Comparison of ENCODE assay signal across 12 cellular contexts in genomic region chr12:12482959-12483358, GRCh38.
DNase-seq lines count a peak whose midpoint lies in the region; ATAC-seq and TF ChIP-seq lines count a peak whose summit lies in the region.
"Had no signal": no experiment of that assay in that cellular context is flagged by ENCODE, and none has a peak within 500 bp of the region (broad histone marks: within the 10 kb centered on the region; RNA-seq: fewer than 3 reads in every experiment).

No MANE protein-coding gene starts in this region.

- no peak for DNase-seq in T-cell
- no peak for DNase-seq in naive thymus-derived CD4-positive, alpha-beta T cell
- no peak for DNase-seq in brain microvascular endothelial cell
- DNase-seq in NCI-H1694 treated with DMSO at 0.1 percent for 48 hours (lab: John Stamatoyannopoulos, UW): no peak
- DNase-seq: activated gamma-delta T cell, GM23248, NCI-H2029 treated with DMSO at 0.1 percent for 48 hours had no signal

- peaks cover 0 to 16% (median 4%) of the 10 kb centered on the region in 3 experiments for H3K36me3 ChIP-seq in naive thymus-derived CD4-positive, alpha-beta T cell (ENCODE audit: control insufficient read depth in 2 of 3, insufficient read depth in 3 of 3, low read length in 3 of 3)
- H3K36me3 ChIP-seq in brain microvascular endothelial cell (replicated peaks): peaks cover 2% of the 10 kb centered on the region

- H3K9me3 Mint-ChIP-seq in T-cell: no peaks in the 10 kb centered on the region
- H3K9me3 Mint-ChIP-seq in naive thymus-derived CD4-positive, alpha-beta T cell: no peaks in the 10 kb centered on the region

- peaks cover 25 to 26% of the 10 kb centered on the region in 2 donors for H3K4me1 ChIP-seq in naive thymus-derived CD4-positive, alpha-beta T cell (ENCODE audit: control insufficient read depth in 2 of 2, insufficient read depth in 2 of 2, low read length in 2 of 2)

- H3K27ac Mint-ChIP-seq in T-cell: peak overlapping the region; percentile 98 to 99
- H3K27ac Mint-ChIP-seq in naive thymus-derived CD4-positive, alpha-beta T cell: peak overlapping the region; percentile 94 to 99 (median 96)

- in situ Hi-C loops in brain microvascular endothelial cell (cut with HindIII; ENCODE audit: low pct_ligation_motif_present, low sequenced_read_pairs): no loop called here

- peaks cover 37 to 80% (median 79%) of the 10 kb centered on the region in 3 donors for H3K4me1 Mint-ChIP-seq in T-cell
- H3K4me1 Mint-ChIP-seq in naive thymus-derived CD4-positive, alpha-beta T cell: peaks cover 13 to 64% (median 49%) of the 10 kb centered on the region in 7 donors

- ATAC-seq in GM18517 (IDR thresholded peaks at IDR 0.05; ENCODE audit: unreplicated experiment) (peak; percentile 55), GM21447 (IDR thresholded peaks at IDR 0.05; ENCODE audit: unreplicated experiment) (peak; percentile 55), T-cell (replicated peaks in 1 of 4) (no peak), GM19328 (IDR thresholded peaks at IDR 0.05; ENCODE audit: unreplicated experiment) (no peak), HG03045 (IDR thresholded peaks at IDR 0.05; ENCODE audit: unreplicated experiment) (no peak)
- no peak for ATAC-seq in naive thymus-derived CD4-positive, alpha-beta T cell

- H3K27me3 Mint-ChIP-seq in T-cell: no peaks in the 10 kb centered on the region
- no peaks in the 10 kb centered on the region for H3K27me3 Mint-ChIP-seq in naive thymus-derived CD4-positive, alpha-beta T cell

- intact Hi-C loops in naive thymus-derived CD4-positive, alpha-beta T cell (cut with micrococcal nuclease): loop anchor here (1.0 to 10.0 kb wide), 19 partner anchors 9 to 619 kb away; partner anchors contain the start of genes GPR19 (in 2 of the 2), CDKN1B (in 1 of the 2), CREBL2 (in 1 of the 2) and DUSP16 (in 1 of the 2)

- H3K4me3 ChIP-seq in naive thymus-derived CD4-positive, alpha-beta T cell (ENCODE audit: low read length): peak overlapping the region; percentile 27
- no peak overlapping the region for H3K4me3 ChIP-seq in brain microvascular endothelial cell (ENCODE audit: low read depth, low read length)
- H3K4me3 ChIP-seq: GM23248, thoracic aorta had no signal

- CTCF ChIA-PET in T-cell (lab: Charles Lee): interaction anchor here (0.8 to 2.8 kb wide), 6 partner anchors 17 to 254 kb away, joined by 3 to 13 read pairs (median 7); no protein-coding TSS in a partner anchor
- CTCF ChIA-PET in naive thymus-derived CD4-positive, alpha-beta T cell (lab: Charles Lee): interaction anchor here (0.6 to 1.5 kb wide), 3 partner anchors 11 to 244 kb away, joined by 3 to 4 read pairs (median 3); no protein-coding TSS in a partner anchor

- H3K36me3 Mint-ChIP-seq in T-cell: peaks cover 58% of the 10 kb centered on the region
- H3K36me3 Mint-ChIP-seq in naive thymus-derived CD4-positive, alpha-beta T cell: peaks cover 5 to 52% (median 36%) of the 10 kb centered on the region in 5 donors

- peak overlapping the region; percentile 58 to 84 (median 81) for H3K4me3 Mint-ChIP-seq in T-cell
- peak overlapping the region in 9 of 10 donors; percentile 53 to 87 (median 80) for H3K4me3 Mint-ChIP-seq in naive thymus-derived CD4-positive, alpha-beta T cell

- H3K27ac ChIP-seq in naive thymus-derived CD4-positive, alpha-beta T cell (ENCODE audit: low read depth, low read length): peak overlapping the region; percentile 86
- H3K27ac ChIP-seq in brain microvascular endothelial cell: no peak overlapping the region
- H3K27ac ChIP-seq: GM23248, thoracic aorta had no signal

- H3K27me3 ChIP-seq in naive thymus-derived CD4-positive, alpha-beta T cell (ENCODE audit: control insufficient read depth in 2 of 2, insufficient read depth in 2 of 2, low read length in 2 of 2): no peaks in the 10 kb centered on the region
- no peaks in the 10 kb centered on the region for H3K27me3 ChIP-seq in brain microvascular endothelial cell (replicated peaks)

- POLR2A ChIA-PET in T-cell (lab: Charles Lee): interaction anchor here (0.5 to 2.9 kb wide), 8 partner anchors 16 to 126 kb away, joined by 3 to 48 read pairs (median 4); no protein-coding TSS in a partner anchor
- POLR2A ChIA-PET in naive thymus-derived CD4-positive, alpha-beta T cell (lab: Charles Lee): interaction anchor here (0.7 to 4.5 kb wide), 9 partner anchors 9 to 1905 kb away, joined by 3 to 48 read pairs (median 5); partner anchors contain the start of genes CREBL2 and DUSP16

- no peaks in the 10 kb centered on the region for H3K9me3 ChIP-seq in naive thymus-derived CD4-positive, alpha-beta T cell (ENCODE audit: control insufficient read depth in 2 of 3, low read length in 3 of 3)
- H3K9me3 ChIP-seq: thoracic aorta had no signal

- no peak for TF ChIP-seq CTCF in brain microvascular endothelial cell (IDR thresholded peaks at IDR 0.05; ENCODE audit: low read depth, low read length, missing control alignments)

Comparison
In these comparisons a context has a peak if more than half of its experiments do, and no peak if none do; other contexts are left out.
1. ATAC-seq: peak in GM18517 (single experiment) and GM21447 (single experiment); none in T-cell (0 of 4), naive thymus-derived CD4-positive, alpha-beta T cell (single experiment), GM19328 (single experiment) and HG03045 (single experiment).